Comparison of ENCODE assay signal across 7 cellular contexts in the genomic region with DNA sequence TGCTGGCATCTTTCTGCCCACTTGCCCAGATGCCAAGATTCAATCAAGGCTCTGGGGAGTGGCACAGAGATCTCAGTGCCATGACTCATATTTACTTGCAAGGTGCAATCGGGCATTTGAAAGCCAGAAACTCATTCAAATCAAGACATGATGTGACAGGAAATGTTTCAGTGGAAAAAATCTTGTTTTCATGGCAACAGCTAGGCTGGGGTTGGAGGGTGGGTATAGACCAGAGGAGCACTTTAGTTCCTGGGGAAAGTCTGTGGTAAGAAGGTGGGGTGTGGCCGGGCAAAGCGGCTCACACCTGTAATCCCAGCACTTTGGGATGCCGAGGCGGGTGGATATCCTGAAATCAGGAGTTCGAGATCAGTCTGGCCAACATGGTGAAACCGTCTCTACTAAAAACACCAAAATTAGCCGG. TPM values are rescaled to one million over a fixed set of nuclear protein-coding genes. Genes with fewer than 3 reads are reported as not detected.
DNase-seq lines count a peak whose midpoint lies in the region; ATAC-seq and TF ChIP-seq lines count a peak whose summit lies in the region.
"Had no signal": no experiment of that assay in that cellular context is flagged by ENCODE, and none has a peak within 500 bp of the region (broad histone marks: within the 10 kb centered on the region; RNA-seq: fewer than 3 reads in every experiment).

No MANE protein-coding gene starts in this region.

- H3K36me3 Mint-ChIP-seq in type B pancreatic cell = no peaks in the 10 kb centered on the region

- no peak overlapping the region for H3K4me3 Mint-ChIP-seq in type B pancreatic cell

- H4K20me1 ChIP-seq in Karpas-422 (ENCODE audit: insufficient read depth, low read depth, low read length) = no peaks in the 10 kb centered on the region

- H3K27ac Mint-ChIP-seq in type B pancreatic cell = no peak overlapping the region

- no peak overlapping the region for H3K9ac ChIP-seq in Karpas-422 (ENCODE audit: low read length)

- H3K27me3 Mint-ChIP-seq in type B pancreatic cell = peaks cover 8% of the 10 kb centered on the region

- no peaks in the 10 kb centered on the region for H3K79me2 ChIP-seq in Karpas-422 (ENCODE audit: low read length)

- H3K9me3 ChIP-seq in Karpas-422 (ENCODE audit: low read length) = no peaks in the 10 kb centered on the region

- peaks cover 14% of the 10 kb centered on the region for H3K4me1 ChIP-seq in Karpas-422 (ENCODE audit: low read length)

- no peak overlapping the region for H2AFZ ChIP-seq in Karpas-422 (ENCODE audit: low read length)

- no peak overlapping the region for H3K27ac ChIP-seq in Karpas-422 (ENCODE audit: low read length)
- H3K27ac ChIP-seq: HL-60 had no signal

- no peaks in the 10 kb centered on the region for H3K27me3 ChIP-seq in Karpas-422 (ENCODE audit: low read length)

- H3K4me1 Mint-ChIP-seq in type B pancreatic cell (ENCODE audit: unreplicated experiment) = no peaks in the 10 kb centered on the region

- DNase-seq in M059J (ENCODE audit: low read depth) (peak; percentile 37), type B pancreatic cell (ENCODE audit: extremely low spot score, unreplicated experiment) (no peak), Karpas-422 (no peak)
- peak; percentile 2 for DNase-seq in activated T-helper 9 cell treated with anti-CD3 and anti-CD28 coated beads, Interleukin-2, amount 50 U/mL, for 16 hours (ENCODE audit: low read depth)
- peak; percentile 8 for DNase-seq in stimulated activated CD4-positive, alpha-beta T cell treated with anti-CD3 and anti-CD28 coated beads, Interleukin-12 subunit alpha, Interleukin-12 subunit beta, amount 100 ng/mL, for 4 hours

- no peak overlapping the region for H3K4me3 ChIP-seq in Karpas-422 (ENCODE audit: low read length)

- no peak overlapping the region for H3K4me2 ChIP-seq in Karpas-422 (ENCODE audit: low read depth, low read length, poor library complexity, severe bottlenecking)

- H3K36me3 ChIP-seq in Karpas-422 (ENCODE audit: insufficient read depth, low read length) = no peaks in the 10 kb centered on the region

- no peak for ATAC-seq in GM21360 (IDR thresholded peaks at IDR 0.05; ENCODE audit: unreplicated experiment)

- H3K9me2 ChIP-seq in Karpas-422 (replicated peaks; ENCODE audit: insufficient read depth, low read length) = no peaks in the 10 kb centered on the region

- no peaks in the 10 kb centered on the region for H3K9me3 Mint-ChIP-seq in type B pancreatic cell

- no peak for TF ChIP-seq CTCF in type B pancreatic cell (conservative IDR thresholded peaks at IDR 0.05)

RNA-seq across cellular contexts. Expression of a gene that starts 1.2 kb away (rescaled TPM):
- total RNA-seq in M059J (2014; rRNA removed; shearing (Covaris generic)) = not detected in 2 replicates
- not detected in 2 replicates for total RNA-seq in type B pancreatic cell (ENCODE audit: low replicate concordance)
- total RNA-seq in Karpas-422 (2014; rRNA removed; shearing (Covaris generic); ENCODE audit: low replicate concordance) = not detected in 2 replicates

RNA-seq across cellular contexts. Expression of a gene that starts 26.0 kb away (rescaled TPM):
- 5.9 and 6.2 TPM in 2 replicates for total RNA-seq in M059J (2014; rRNA removed; shearing (Covaris generic))
- total RNA-seq in type B pancreatic cell (ENCODE audit: low replicate concordance) = 1.0 TPM in 2 replicates
- 0.18 and 1.1 TPM in 2 replicates for total RNA-seq in Karpas-422 (2014; rRNA removed; shearing (Covaris generic); ENCODE audit: low replicate concordance)

RNA-seq across cellular contexts. Expression of a gene that starts 35.0 kb away (rescaled TPM):
- not detected in 2 replicates for total RNA-seq in M059J (2014; rRNA removed; shearing (Covaris generic))
- 0.85 TPM in 1 of 2 replicates, not detected in the other for total RNA-seq in type B pancreatic cell (ENCODE audit: low replicate concordance)
- total RNA-seq in Karpas-422 (2014; rRNA removed; shearing (Covaris generic); ENCODE audit: low replicate concordance) = not detected in 2 replicates

RNA-seq across cellular contexts. Expression of a gene that starts 43.2 kb away (rescaled TPM):
- total RNA-seq in M059J (2014; rRNA removed; shearing (Covaris generic)) = 137 and 169 TPM in 2 replicates
- 63.0 and 65.8 TPM in 2 replicates for total RNA-seq in type B pancreatic cell (ENCODE audit: low replicate concordance)
- 28.9 and 44.4 TPM in 2 replicates for total RNA-seq in Karpas-422 (2014; rRNA removed; shearing (Covaris generic); ENCODE audit: low replicate concordance)

RNA-seq across cellular contexts. Expression of a gene that starts 46.3 kb away (rescaled TPM):
- 21.5 and 39.7 TPM in 2 replicates for total RNA-seq in M059J (2014; rRNA removed; shearing (Covaris generic))
- 14.8 and 19.4 TPM in 2 replicates for total RNA-seq in type B pancreatic cell (ENCODE audit: low replicate concordance)
- 1.8 and 7.5 TPM in 2 replicates for total RNA-seq in Karpas-422 (2014; rRNA removed; shearing (Covaris generic); ENCODE audit: low replicate concordance)

Comparison
In these comparisons a context has a peak if more than half of its experiments do, and no peak if none do; other contexts are left out.
1. DNase-seq: peak in M059J (single experiment), activated T-helper 9 cell treated with anti-CD3 and anti-CD28 coated beads, Interleukin-2, amount 50 U/mL, for 16 hours (single experiment) and stimulated activated CD4-positive, alpha-beta T cell treated with anti-CD3 and anti-CD28 coated beads, Interleukin-12 subunit alpha, Interleukin-12 subunit beta, amount 100 ng/mL, for 4 hours (single experiment); none in type B pancreatic cell (single experiment) and Karpas-422 (single experiment).